ENCODE assay signal across 25 cellular contexts in the genomic region with DNA sequence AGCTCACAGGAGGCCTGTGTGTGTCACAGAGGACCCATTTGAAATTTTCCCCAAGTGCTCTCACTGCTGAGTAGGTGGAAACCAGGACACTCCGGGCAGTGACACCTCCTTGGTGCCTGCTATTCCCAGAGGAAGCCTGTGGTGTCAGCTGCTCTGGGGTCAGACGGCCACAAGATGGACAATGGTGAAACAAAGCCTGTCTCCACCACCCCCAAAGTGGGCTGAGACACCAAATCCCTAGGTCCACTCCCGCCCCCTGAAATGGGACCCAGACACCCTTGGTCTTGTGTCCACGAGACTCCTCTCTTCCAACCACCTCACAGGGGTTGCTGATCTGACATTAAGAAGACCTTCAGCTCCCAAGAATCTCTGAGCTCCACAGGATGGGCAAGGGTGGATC. TPM values are rescaled to one million over a fixed set of nuclear protein-coding genes. Genes with fewer than 3 reads are reported as not detected.
"Had no signal": no experiment of that assay in that cellular context is flagged by ENCODE, and none has a peak within 500 bp of the region (broad histone marks: within the 10 kb centered on the region; RNA-seq: fewer than 3 reads in every experiment).

No MANE protein-coding gene starts in this region.

- H3K36me3 Mint-ChIP-seq: activated CD8-positive, alpha-beta memory T cell treated with anti-CD3 and anti-CD28 coated beads, Interleukin-2, amount 10 ng/mL, durations not matched to agents 7 days and 5 days; activated naive CD4-positive, alpha-beta T cell treated with anti-CD3 and anti-CD28 coated beads, Interleukin-2, amount 50 U/mL, for 72 hours; brain had no signal

- H3K27ac ChIP-seq: ascending aorta, SJSA1 had no signal

- H3K36me3 ChIP-seq: ascending aorta, SJSA1 had no signal

- H3K9me3 ChIP-seq: ascending aorta, SJSA1 had no signal

- H3K4me3 ChIP-seq: ascending aorta, SJSA1 had no signal

- H3K27ac Mint-ChIP-seq: activated B cell treated with CpG ODN at 0.5 μM for 24 hours; activated CD4-positive, alpha-beta T cell treated with anti-CD3 and anti-CD28 coated beads, Interleukin-2, amount 10 ng/mL, durations not matched to agents 24 days and 14 days; activated CD8-positive, alpha-beta memory T cell treated with anti-CD3 and anti-CD28 coated beads, Interleukin-2, amount 10 ng/mL, durations not matched to agents 7 days and 5 days; activated naive CD8-positive, alpha-beta T cell treated with anti-CD3 and anti-CD28 coated beads, Interleukin-2, amount 50 U/mL, for 24 hours; brain; T-helper 17 cell had no signal

- H3K27me3 ChIP-seq: ascending aorta had no signal

- H3K4me3 Mint-ChIP-seq: activated B cell treated with CpG ODN at 0.5 μM for 24 hours; activated CD4-positive, alpha-beta T cell treated with anti-CD3 and anti-CD28 coated beads, Interleukin-2, amount 10 ng/mL, durations not matched to agents 24 days and 14 days; activated CD8-positive, alpha-beta memory T cell treated with anti-CD3 and anti-CD28 coated beads, Interleukin-2, amount 10 ng/mL, durations not matched to agents 7 days and 5 days; activated naive CD8-positive, alpha-beta T cell treated with anti-CD3 and anti-CD28 coated beads, Interleukin-2, amount 50 U/mL, for 24 hours; activated T-cell treated with anti-CD3 and anti-CD28 coated beads, Interleukin-2, amount 50 U/mL, for 4 hours; brain; T-helper 17 cell had no signal

- ATAC-seq: activated CD8-positive, alpha-beta memory T cell treated with anti-CD3 and anti-CD28 coated beads, Interleukin-2, amount 10 ng/mL, durations not matched to agents 7 days and 5 days; activated naive CD4-positive, alpha-beta T cell treated with anti-CD3 and anti-CD28 coated beads, Interleukin-2, amount 50 U/mL, for 72 hours; activated naive CD8-positive, alpha-beta T cell treated with anti-CD3 and anti-CD28 coated beads, Interleukin-2, amount 50 U/mL, for 24 hours; activated T-cell treated with anti-CD3 and anti-CD28 coated beads, Interleukin-2, amount 50 U/mL, for 4 hours; T-helper 17 cell had no signal

- DNase-seq: activated B cell treated with CpG ODN at 0.5 μM for 24 hours; activated CD4-positive, alpha-beta T cell treated with anti-CD3 and anti-CD28 coated beads for 1 hour; activated CD4-positive, alpha-beta T cell treated with anti-CD3 and anti-CD28 coated beads, Interleukin-2, amount 10 ng/mL, durations not matched to agents 24 days and 14 days; activated CD4-positive, alpha-beta T cell treated with anti-CD3 and anti-CD28 coated beads, Interleukin-2, amount 50 U/mL, for 48 hours; activated CD8-positive, alpha-beta memory T cell treated with anti-CD3 and anti-CD28 coated beads, Interleukin-2, amount 10 ng/mL, durations not matched to agents 7 days and 5 days; activated naive CD8-positive, alpha-beta T cell treated with anti-CD3 and anti-CD28 coated beads, Interleukin-2, amount 50 U/mL, for 24 hours; activated T-cell treated with anti-CD3 and anti-CD28 coated beads, Interleukin-2, amount 50 U/mL, for 4 hours; amniotic stem cell; KG1; NCI-H1092 treated with DMSO at 0.1 percent for 48 hours; NCI-H1436; NCI-H1694 treated with DMSO at 0.1 percent for 48 hours; NCI-H2029 treated with DMSO at 0.1 percent for 48 hours; NCI-H345; NCI-H510A; NCI-H526 treated with DMSO at 0.1 percent for 48 hours; NCI-H82; SHP77; T-helper 17 cell; T-helper 9 cell had no signal

- H3K9me3 Mint-ChIP-seq: activated B cell treated with CpG ODN at 0.5 μM for 24 hours; activated CD4-positive, alpha-beta T cell treated with anti-CD3 and anti-CD28 coated beads, Interleukin-2, amount 10 ng/mL, durations not matched to agents 24 days and 14 days; activated naive CD4-positive, alpha-beta T cell treated with anti-CD3 and anti-CD28 coated beads, Interleukin-2, amount 50 U/mL, for 72 hours; activated naive CD8-positive, alpha-beta T cell treated with anti-CD3 and anti-CD28 coated beads, Interleukin-2, amount 50 U/mL, for 24 hours; activated T-cell treated with anti-CD3 and anti-CD28 coated beads, Interleukin-2, amount 50 U/mL, for 4 hours; brain had no signal

RNA-seq across cellular contexts. Expression of a gene that starts 7.0 kb away (rescaled TPM):
- total RNA-seq: ascending aorta had no signal

RNA-seq across cellular contexts. Expression of a gene that starts 59.6 kb away (rescaled TPM):
- total RNA-seq: activated CD8-positive, alpha-beta memory T cell treated with anti-CD3 and anti-CD28 coated beads, Interleukin-2, amount 10 ng/mL, durations not matched to agents 7 days and 5 days; ascending aorta; RPMI7951 had no signal
